Comparison of ENCODE assay signal across 8 cellular contexts in the genomic region with DNA sequence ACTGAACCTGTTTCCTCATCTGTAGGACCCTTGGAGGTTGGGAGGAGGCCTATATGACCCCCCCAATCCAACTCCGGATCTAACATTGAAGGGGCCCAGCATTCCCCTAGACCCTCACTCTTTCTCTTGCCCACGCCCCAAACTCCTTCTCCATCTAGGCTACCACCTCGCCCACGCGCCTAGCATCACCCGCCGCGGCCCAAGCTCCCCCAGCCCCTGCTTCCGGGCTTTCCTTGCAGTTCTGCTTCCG. TPM values are rescaled to one million over a fixed set of nuclear protein-coding genes. Genes with fewer than 3 reads are reported as not detected.
DNase-seq lines count a peak whose midpoint lies in the region; ATAC-seq, FAIRE-seq and TF ChIP-seq lines count a peak whose summit lies in the region.

No MANE protein-coding gene starts in this region.

- H3K79me1 ChIP-seq in trophoblast cell (ENCODE audit: low read length) = peaks cover 10% of the 10 kb centered on the region

- FAIRE-seq in D721Med (lab: Jason Lieb, UNC) = no peak

- CTCF ChIA-PET in AG04450 (lab: Charles Lee) = interaction anchor here (0.6 to 2.3 kb wide), 4 partner anchors 9 to 705 kb away, joined by 4 to 11 read pairs (median 8); no protein-coding TSS in a partner anchor

- peak overlapping the region; percentile 87 for H3K4me3 ChIP-seq in AG04450 (ENCODE audit: low read depth, low read length)
- peak overlapping the region; percentile 70 to 79 for H3K4me3 ChIP-seq in esophagus (ENCODE audit: low read depth in 1 of 2, low read length in 2 of 2)
- H3K4me3 ChIP-seq in trophoblast cell (ENCODE audit: low read depth, low read length) = peak overlapping the region; percentile 75

- H3K14ac ChIP-seq in trophoblast cell (ENCODE audit: low read length) = peak overlapping the region; percentile 92

- POLR2A ChIA-PET in AG04450 (lab: Yijun Ruan, JAX) = interaction anchor here (0.6 to 2.2 kb wide), 9 partner anchors 16 to 297 kb away, joined by 3 to 33 read pairs (median 4); a partner anchor contains a TSS

- WGBS in esophagus, 2 donors = 1% methylated on average over 10 of the region's 10 CpGs
- WGBS in trophoblast cell (ENCODE audit: extremely low coverage, insufficient coverage, insufficient read length) = no CpG with 5 or more reads among the region's 10 CpGs

- no peak for DNase-seq in AG04450 (ENCODE audit: low read depth, low spot score)
- DNase-seq in activated CD4-positive, alpha-beta T cell treated with anti-CD3 and anti-CD28 coated beads, Interleukin-2, amount 50 U/mL, for 4 hours = peak; percentile 34 to 37
- DNase-seq in trophoblast cell = no peak
- DNase-seq in D721Med (ENCODE audit: insufficient read length, low spot score) = no peak
- no peak for DNase-seq in NCI-H1436 treated with DMSO at 0.1 percent for 48 hours (lab: John Stamatoyannopoulos, UW)
- no peak for DNase-seq in cerebellum (ENCODE audit: low spot score)

- peak overlapping the region; percentile 69 for H3K18ac ChIP-seq in trophoblast cell (ENCODE audit: low read length)

- peak overlapping the region; percentile 41 for H3K4ac ChIP-seq in trophoblast cell (ENCODE audit: low read depth, low read length)

- no peak overlapping the region for H3K23ac ChIP-seq in trophoblast cell (ENCODE audit: low read length)

- H3K4me2 ChIP-seq in trophoblast cell (ENCODE audit: low read length) = peak overlapping the region; percentile 60

- peak overlapping the region; percentile 28 for H4K12ac ChIP-seq in trophoblast cell (ENCODE audit: low read depth, low read length)

- peak overlapping the region; percentile 85 for H2BK5ac ChIP-seq in trophoblast cell (ENCODE audit: low read depth, low read length, poor library complexity)

- H4K8ac ChIP-seq in trophoblast cell (ENCODE audit: low read depth, low read length) = peak overlapping the region; percentile 78

- H3K36me3 ChIP-seq in esophagus (ENCODE audit: control insufficient read depth in 2 of 2, insufficient read depth in 2 of 2, low read length in 1 of 2) (no peaks in the 10 kb centered on the region), trophoblast cell (ENCODE audit: control insufficient read depth in 1 of 2, insufficient read depth in 2 of 2, low read length in 2 of 2) (peaks cover 0 to 1% of the 10 kb centered on the region in 2 experiments)

- no peaks in the 10 kb centered on the region for H3K27me3 ChIP-seq in AG04450 (ENCODE audit: control insufficient read depth, insufficient read depth, low read length)
- H3K27me3 ChIP-seq in esophagus (ENCODE audit: control insufficient read depth in 1 of 2, insufficient read depth in 2 of 2, low read length in 2 of 2) = no peaks in the 10 kb centered on the region
- no peaks in the 10 kb centered on the region for H3K27me3 ChIP-seq in trophoblast cell (ENCODE audit: insufficient read depth, low read length)

- H4K91ac ChIP-seq in trophoblast cell (ENCODE audit: low read depth, low read length) = peak overlapping the region; percentile 84

- H3K27ac ChIP-seq in AG04450 (ENCODE audit: low read depth, low read length) (peak overlapping the region; percentile 88), esophagus (ENCODE audit: low read depth in 2 of 2, low read length in 1 of 2) (peak overlapping the region; percentile 80 to 94), trophoblast cell (ENCODE audit: low read depth, low read length) (peak overlapping the region; percentile 60)

- H3K4me1 ChIP-seq in esophagus (ENCODE audit: control insufficient read depth in 2 of 2, insufficient read depth in 2 of 2, low read length in 1 of 2) (peaks cover 0 to 2% of the 10 kb centered on the region in 2 donors), trophoblast cell (ENCODE audit: control insufficient read depth in 1 of 2, insufficient read depth in 2 of 2, low read length in 2 of 2) (peaks cover 0 to 6% of the 10 kb centered on the region in 2 experiments)

- H3K9me3 ChIP-seq in AG04450 (ENCODE audit: control insufficient read depth, insufficient read depth, low read length) (peaks cover 22% of the 10 kb centered on the region), esophagus (ENCODE audit: control insufficient read depth in 2 of 2, insufficient read depth in 1 of 2, low read depth in 1 of 2, low read length in 1 of 2) (no peaks in the 10 kb centered on the region), trophoblast cell (ENCODE audit: insufficient read depth, low read depth, low read length) (peaks cover 9% of the 10 kb centered on the region)

- H2BK120ac ChIP-seq in trophoblast cell (ENCODE audit: insufficient read depth, low read length, poor library complexity) = peak overlapping the region; percentile 94

- peak overlapping the region; percentile 84 for H2AFZ ChIP-seq in trophoblast cell (ENCODE audit: insufficient read depth, low read length, poor library complexity)

- peak overlapping the region; percentile 86 for H3K9ac ChIP-seq in trophoblast cell (ENCODE audit: low read length)

- ATAC-seq in HG02571 (IDR thresholded peaks at IDR 0.05; ENCODE audit: unreplicated experiment) = peak; percentile 36

- H3K79me2 ChIP-seq in trophoblast cell (ENCODE audit: control insufficient read depth, insufficient read depth, low read length, poor library complexity) = peaks cover 7% of the 10 kb centered on the region

- peak overlapping the region; percentile 50 for H2AK5ac ChIP-seq in trophoblast cell (ENCODE audit: low read length)

- TF ChIP-seq CTCF in AG04450 (IDR thresholded peaks at IDR 0.05; ENCODE audit: low read depth, low read length) (no peak), D721Med (IDR thresholded peaks at IDR 0.05; ENCODE audit: insufficient read depth, missing control alignments) (no peak)

- no peak overlapping the region for H2BK12ac ChIP-seq in trophoblast cell (ENCODE audit: low read length)

RNA-seq across cellular contexts. Expression of a gene that starts 0.5 kb away (rescaled TPM):
- polyA plus RNA-seq in AG04450 (2011; rRNA removed) (76.1 and 83.3 TPM in 2 replicates), esophagus (10 to 100 TPM; 21.0 to 41.3 TPM)
- polyA minus RNA-seq in AG04450 (2011; rRNA and poly(A)+ RNA removed) = 77.9 and 80.7 TPM in 2 replicates
- polyA plus RNA-seq in trophoblast cell (2013) = 35.0 and 37.2 TPM in 2 replicates
- total RNA-seq in cerebellum = 93.8 TPM

RNA-seq across cellular contexts. Expression of a gene that starts 54.7 kb away (rescaled TPM):
- polyA plus RNA-seq in AG04450 (2011; rRNA removed) = 77.0 and 90.6 TPM in 2 replicates
- polyA minus RNA-seq in AG04450 (2011; rRNA and poly(A)+ RNA removed) = 22.2 and 30.6 TPM in 2 replicates
- 10 to 100 TPM; 22.8 to 56.8 TPM for polyA plus RNA-seq in esophagus
- polyA plus RNA-seq in trophoblast cell (2013) = 66.2 and 68.0 TPM in 2 replicates
- total RNA-seq in cerebellum = 15.3 TPM

Comparison
In these comparisons a context has a peak if more than half of its experiments do, and no peak if none do; other contexts are left out.
1. DNase-seq: peak in activated CD4-positive, alpha-beta T cell treated with anti-CD3 and anti-CD28 coated beads, Interleukin-2, amount 50 U/mL, for 4 hours (2 of 2); none in AG04450 (single experiment), trophoblast cell (0 of 2), D721Med (single experiment), NCI-H1436 treated with DMSO at 0.1 percent for 48 hours (single experiment) and cerebellum (single experiment).
2. Peak in every context shown above with its lines, with median percentiles within 50 percentile points of each other: H3K27ac ChIP-seq and H3K4me3 ChIP-seq.